ENCODE assay signal across 39 cellular contexts in genomic region chr17:3207367-3207766, GRCh38. TPM values are rescaled to one million over a fixed set of nuclear protein-coding genes. Genes with fewer than 3 reads are reported as not detected.
"Had no signal": no experiment of that assay in that cellular context is flagged by ENCODE, and none has a peak within 500 bp of the region (broad histone marks: within the 10 kb centered on the region; RNA-seq: fewer than 3 reads in every experiment).

TSS of gene OR1A1 (plus strand) at chr17:3207667. CDS start at chr17:3215621, 7,954 bp downstream.

- H3K27me3 ChIP-seq: adrenal gland, ascending aorta, body of pancreas, brain microvascular endothelial cell, cardiac muscle cell had no signal

- H3K36me3 ChIP-seq: adrenal gland, ascending aorta, brain microvascular endothelial cell, breast epithelium, cardiac muscle cell had no signal

- H3K4me1 ChIP-seq: adrenal gland, ascending aorta, body of pancreas, breast epithelium had no signal

- FAIRE-seq: astrocyte, colon had no signal

- H3K9me3 ChIP-seq: body of pancreas, breast epithelium had no signal

- H3K4me3 ChIP-seq: adrenal gland, ascending aorta, body of pancreas, breast epithelium, cardiac muscle cell had no signal

- ATAC-seq: activated naive CD4-positive, alpha-beta T cell treated with anti-CD3 and anti-CD28 coated beads, Interleukin-2, amount 50 U/mL, for 72 hours; activated naive CD8-positive, alpha-beta T cell treated with anti-CD3 and anti-CD28 coated beads, Interleukin-2, amount 50 U/mL, for 24 hours; activated T-cell treated with anti-CD3 and anti-CD28 coated beads, Interleukin-2, amount 50 U/mL, for 4 hours; activated T-cell treated with anti-CD3 and anti-CD28 coated beads, Interleukin-2, amount 50 U/mL, for 72 hours; activated T-helper 17 cell treated with anti-CD3 and anti-CD28 coated beads, Interleukin-2, amount 50 U/mL, for 72 hours; body of pancreas had no signal

- DNase-seq: activated effector memory CD4-positive, alpha-beta T cell treated with anti-CD3 and anti-CD28 coated beads, Interleukin-2, amount 50 U/mL, for 16 hours; activated effector memory CD4-positive, alpha-beta T cell treated with Interleukin-2 at 50 U/mL for 16 hours; activated gamma-delta T cell; activated gamma-delta T cell treated with Interleukin-2 at 50 U/mL for 16 hours; activated naive CD4-positive, alpha-beta T cell; activated naive CD4-positive, alpha-beta T cell treated with anti-CD3 and anti-CD28 coated beads for 36 hours; activated naive CD4-positive, alpha-beta T cell treated with anti-CD3 and anti-CD28 coated beads, Interleukin-2, amount 10 ng/mL, durations not matched to agents 7 days and 5 days; activated naive CD4-positive, alpha-beta T cell treated with anti-CD3 and anti-CD28 coated beads, Interleukin-2, amount 50 U/mL, for 16 hours; activated naive CD4-positive, alpha-beta T cell treated with Interleukin-2 at 50 U/mL for 16 hours; activated naive CD8-positive, alpha-beta T cell treated with anti-CD3 and anti-CD28 coated beads for 36 hours; activated naive CD8-positive, alpha-beta T cell treated with anti-CD3 and anti-CD28 coated beads, Interleukin-2, amount 10 ng/mL, durations not matched to agents 7 days and 5 days; activated naive CD8-positive, alpha-beta T cell treated with anti-CD3 and anti-CD28 coated beads, Interleukin-2, amount 50 U/mL, for 24 hours; activated T-cell treated with anti-CD3 and anti-CD28 coated beads, Interleukin-2, amount 50 U/mL, for 24 hours; activated T-cell treated with anti-CD3 and anti-CD28 coated beads, Interleukin-2, amount 50 U/mL, for 4 hours; activated T-cell treated with anti-CD3 and anti-CD28 coated beads, Interleukin-2, amount 50 U/mL, for 48 hours; activated T-cell treated with anti-CD3 and anti-CD28 coated beads, Interleukin-2, amount 50 U/mL, for 72 hours; adrenal gland; amniotic stem cell; amygdala; anterior cingulate cortex; aorta; body of pancreas; brain microvascular endothelial cell; caudate nucleus; central memory CD4-positive, alpha-beta T cell; cerebellar nuclear complex had no signal

- H3K27ac ChIP-seq: adrenal gland, ascending aorta, body of pancreas, brain microvascular endothelial cell, breast epithelium, cardiac muscle cell had no signal

RNA-seq across cellular contexts. Expression of gene OR1A1, which starts in this region (rescaled TPM):
- total RNA-seq: activated naive CD4-positive, alpha-beta T cell treated with anti-CD3 and anti-CD28 coated beads for 36 hours; activated naive CD4-positive, alpha-beta T cell treated with anti-CD3 and anti-CD28 coated beads, Interleukin-2, amount 50 U/mL, for 72 hours; activated naive CD8-positive, alpha-beta T cell treated with anti-CD3 and anti-CD28 coated beads for 36 hours; activated naive CD8-positive, alpha-beta T cell treated with anti-CD3 and anti-CD28 coated beads, Interleukin-2, amount 10 ng/mL, durations not matched to agents 7 days and 5 days; activated T-cell treated with anti-CD3 and anti-CD28 coated beads, Interleukin-2, amount 50 U/mL, for 4 hours; activated T-cell treated with anti-CD3 and anti-CD28 coated beads, Interleukin-2, amount 50 U/mL, for 72 hours; activated T-helper 1 cell treated with anti-CD3 and anti-CD28 coated beads, Interleukin-12 subunit alpha, Interleukin-12 subunit beta, Interleukin-2, Interleukin-4 antibody, amounts not matched to agents 30 ng/mL and 10 ng/mL and 1 ng/mL, durations not matched to agents 14 hours and 24 hours and 36 hours; activated T-helper 17 cell treated with anti-CD3 and anti-CD28 coated beads, Interleukin-2, amount 50 U/mL, for 72 hours; activated T-helper 2 cell treated with anti-CD3 and anti-CD28 coated beads, Interferon-gamma antibody, Interleukin-2, Interleukin-4, amounts not matched to agents 10 μg/mL and 5 μg/mL and 100 μg/mL, durations not matched to agents 14 hours and 24 hours and 36 hours; adrenal gland; aorta; ascending aorta; astrocyte; body of pancreas; breast epithelium; cardiac muscle cell; cardiac septum; cerebellum; chondrocyte had no signal
- polyA plus RNA-seq: adipose tissue, adrenal gland, cardiac muscle cell had no signal
